1 cellular context compared by ENCODE assay signal in the genomic region with DNA sequence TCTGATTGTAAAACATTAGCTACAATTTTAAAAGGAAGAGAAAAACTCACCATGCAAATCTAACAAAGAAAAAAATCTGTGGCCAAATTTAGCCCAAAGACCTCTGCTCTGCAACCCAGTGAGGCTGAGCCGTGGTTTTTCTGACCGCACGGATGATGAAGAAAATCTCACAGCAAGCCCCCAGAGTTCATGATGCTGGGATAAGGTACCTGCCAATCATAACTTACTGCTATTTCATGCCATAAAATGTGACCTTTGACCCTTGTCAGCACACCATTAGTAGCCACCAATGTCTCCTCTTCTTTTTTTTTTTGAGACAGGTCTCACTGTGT.
TF ChIP-seq lines count a peak whose summit lies in the region.

No MANE protein-coding gene starts in this region.

TF ChIP-seq in WTC11, 78 proteins besides CTCF, POLR2A, EP300 and RAD21 (continued from another document):
- TF ChIP-seq, protein P1, sequence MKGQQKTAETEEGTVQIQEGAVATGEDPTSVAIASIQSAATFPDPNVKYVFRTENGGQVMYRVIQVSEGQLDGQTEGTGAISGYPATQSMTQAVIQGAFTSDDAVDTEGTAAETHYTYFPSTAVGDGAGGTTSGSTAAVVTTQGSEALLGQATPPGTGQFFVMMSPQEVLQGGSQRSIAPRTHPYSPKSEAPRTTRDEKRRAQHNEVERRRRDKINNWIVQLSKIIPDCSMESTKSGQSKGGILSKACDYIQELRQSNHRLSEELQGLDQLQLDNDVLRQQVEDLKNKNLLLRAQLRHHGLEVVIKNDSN (CRISPR knock-in tag; IDR thresholded peaks at IDR 0.05): no peak
- TF ChIP-seq, protein P2, sequence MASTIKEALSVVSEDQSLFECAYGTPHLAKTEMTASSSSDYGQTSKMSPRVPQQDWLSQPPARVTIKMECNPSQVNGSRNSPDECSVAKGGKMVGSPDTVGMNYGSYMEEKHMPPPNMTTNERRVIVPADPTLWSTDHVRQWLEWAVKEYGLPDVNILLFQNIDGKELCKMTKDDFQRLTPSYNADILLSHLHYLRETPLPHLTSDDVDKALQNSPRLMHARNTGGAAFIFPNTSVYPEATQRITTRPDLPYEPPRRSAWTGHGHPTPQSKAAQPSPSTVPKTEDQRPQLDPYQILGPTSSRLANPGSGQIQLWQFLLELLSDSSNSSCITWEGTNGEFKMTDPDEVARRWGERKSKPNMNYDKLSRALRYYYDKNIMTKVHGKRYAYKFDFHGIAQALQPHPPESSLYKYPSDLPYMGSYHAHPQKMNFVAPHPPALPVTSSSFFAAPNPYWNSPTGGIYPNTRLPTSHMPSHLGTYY (CRISPR knock-in tag; IDR thresholded peaks at IDR 0.05): no peak
- TF ChIP-seq ZNF138 (CRISPR knock-in tag; conservative IDR thresholded peaks at IDR 0.05) (no peak), ZNF423 (CRISPR knock-in tag; IDR thresholded peaks at IDR 0.05) (no peak), ZBTB21 (CRISPR knock-in tag; IDR thresholded peaks at IDR 0.05; ENCODE audit: borderline replicate concordance) (no peak), NFE2L1 (CRISPR knock-in tag; IDR thresholded peaks at IDR 0.05) (no peak)
- TF ChIP-seq, protein P3, sequence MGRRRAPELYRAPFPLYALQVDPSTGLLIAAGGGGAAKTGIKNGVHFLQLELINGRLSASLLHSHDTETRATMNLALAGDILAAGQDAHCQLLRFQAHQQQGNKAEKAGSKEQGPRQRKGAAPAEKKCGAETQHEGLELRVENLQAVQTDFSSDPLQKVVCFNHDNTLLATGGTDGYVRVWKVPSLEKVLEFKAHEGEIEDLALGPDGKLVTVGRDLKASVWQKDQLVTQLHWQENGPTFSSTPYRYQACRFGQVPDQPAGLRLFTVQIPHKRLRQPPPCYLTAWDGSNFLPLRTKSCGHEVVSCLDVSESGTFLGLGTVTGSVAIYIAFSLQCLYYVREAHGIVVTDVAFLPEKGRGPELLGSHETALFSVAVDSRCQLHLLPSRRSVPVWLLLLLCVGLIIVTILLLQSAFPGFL (CRISPR knock-in tag; IDR thresholded peaks at IDR 0.05; ENCODE audit: borderline replicate concordance): no peak
- TF ChIP-seq, protein P4, sequence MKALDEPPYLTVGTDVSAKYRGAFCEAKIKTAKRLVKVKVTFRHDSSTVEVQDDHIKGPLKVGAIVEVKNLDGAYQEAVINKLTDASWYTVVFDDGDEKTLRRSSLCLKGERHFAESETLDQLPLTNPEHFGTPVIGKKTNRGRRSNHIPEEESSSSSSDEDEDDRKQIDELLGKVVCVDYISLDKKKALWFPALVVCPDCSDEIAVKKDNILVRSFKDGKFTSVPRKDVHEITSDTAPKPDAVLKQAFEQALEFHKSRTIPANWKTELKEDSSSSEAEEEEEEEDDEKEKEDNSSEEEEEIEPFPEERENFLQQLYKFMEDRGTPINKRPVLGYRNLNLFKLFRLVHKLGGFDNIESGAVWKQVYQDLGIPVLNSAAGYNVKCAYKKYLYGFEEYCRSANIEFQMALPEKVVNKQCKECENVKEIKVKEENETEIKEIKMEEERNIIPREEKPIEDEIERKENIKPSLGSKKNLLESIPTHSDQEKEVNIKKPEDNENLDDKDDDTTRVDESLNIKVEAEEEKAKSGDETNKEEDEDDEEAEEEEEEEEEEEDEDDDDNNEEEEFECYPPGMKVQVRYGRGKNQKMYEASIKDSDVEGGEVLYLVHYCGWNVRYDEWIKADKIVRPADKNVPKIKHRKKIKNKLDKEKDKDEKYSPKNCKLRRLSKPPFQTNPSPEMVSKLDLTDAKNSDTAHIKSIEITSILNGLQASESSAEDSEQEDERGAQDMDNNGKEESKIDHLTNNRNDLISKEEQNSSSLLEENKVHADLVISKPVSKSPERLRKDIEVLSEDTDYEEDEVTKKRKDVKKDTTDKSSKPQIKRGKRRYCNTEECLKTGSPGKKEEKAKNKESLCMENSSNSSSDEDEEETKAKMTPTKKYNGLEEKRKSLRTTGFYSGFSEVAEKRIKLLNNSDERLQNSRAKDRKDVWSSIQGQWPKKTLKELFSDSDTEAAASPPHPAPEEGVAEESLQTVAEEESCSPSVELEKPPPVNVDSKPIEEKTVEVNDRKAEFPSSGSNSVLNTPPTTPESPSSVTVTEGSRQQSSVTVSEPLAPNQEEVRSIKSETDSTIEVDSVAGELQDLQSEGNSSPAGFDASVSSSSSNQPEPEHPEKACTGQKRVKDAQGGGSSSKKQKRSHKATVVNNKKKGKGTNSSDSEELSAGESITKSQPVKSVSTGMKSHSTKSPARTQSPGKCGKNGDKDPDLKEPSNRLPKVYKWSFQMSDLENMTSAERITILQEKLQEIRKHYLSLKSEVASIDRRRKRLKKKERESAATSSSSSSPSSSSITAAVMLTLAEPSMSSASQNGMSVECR (CRISPR knock-in tag; IDR thresholded peaks at IDR 0.05; ENCODE audit: borderline replicate concordance): no peak
